Comparison of ENCODE assay signal across 16 cellular contexts in genomic region chr19:29965529-29965928, GRCh38. TPM values are rescaled to one million over a fixed set of nuclear protein-coding genes. Genes with fewer than 3 reads are reported as not detected.
DNase-seq lines count a peak whose midpoint lies in the region; ATAC-seq and TF ChIP-seq lines count a peak whose summit lies in the region.
"Had no signal": no experiment of that assay in that cellular context is flagged by ENCODE, and none has a peak within 500 bp of the region (broad histone marks: within the 10 kb centered on the region; RNA-seq: fewer than 3 reads in every experiment).

No MANE protein-coding gene starts in this region.

- no peak overlapping the region for H3K4me3 Mint-ChIP-seq in CD8-positive, alpha-beta T cell
- peak overlapping the region; percentile 40 for H3K4me3 Mint-ChIP-seq in central memory CD8-positive, alpha-beta T cell
- H3K4me3 Mint-ChIP-seq in T-cell: peak overlapping the region in 1 of 3 donors; percentile 12
- H3K4me3 Mint-ChIP-seq: stimulated activated naive CD8-positive, alpha-beta T cell treated with anti-CD3 and anti-CD28 coated beads, Interleukin-15, Interleukin-2, amounts not matched to agents 100 ng/mL and 50 ng/mL, for 24 hours; T-helper 17 cell had no signal

- ATAC-seq in CD8-positive, alpha-beta T cell: no peak
- no peak for ATAC-seq in central memory CD8-positive, alpha-beta T cell (replicated peaks; ENCODE audit: extremely low read depth, poor library complexity, severe bottlenecking)
- ATAC-seq in T-cell (replicated peaks in 1 of 4) (no peak), GM19023 (IDR thresholded peaks at IDR 0.05; ENCODE audit: unreplicated experiment) (no peak)
- ATAC-seq: T-helper 17 cell had no signal

- CTCF ChIA-PET in CD8-positive, alpha-beta T cell (lab: Charles Lee): interaction anchor here (1.4 to 1.9 kb wide), 2 partner anchors 20 to 42 kb away, joined by 6 read pairs; no protein-coding TSS in a partner anchor
- CTCF ChIA-PET in T-cell (lab: Charles Lee): interaction anchor here (0.7 to 1.1 kb wide), 2 partner anchors 109 to 235 kb away, joined by 3 read pairs; no protein-coding TSS in a partner anchor

- no peak overlapping the region for H3K4me3 ChIP-seq in CD8-positive, alpha-beta T cell (ENCODE audit: low read depth, low read length)
- H3K4me3 ChIP-seq: GM12878, hepatocyte had no signal

- intact Hi-C loops in CD8-positive, alpha-beta T cell (cut with DNase I, micrococcal nuclease): loop anchor here in 1 of 2 experiments (5.0 kb wide), 1 partner anchor 37 kb away; no protein-coding TSS in a partner anchor

- no peaks in the 10 kb centered on the region for H3K9me3 ChIP-seq in CD8-positive, alpha-beta T cell (ENCODE audit: low read length)

- no peaks in the 10 kb centered on the region for H3K27me3 Mint-ChIP-seq in CD8-positive, alpha-beta T cell (ENCODE audit: low read depth)
- H3K27me3 Mint-ChIP-seq in central memory CD8-positive, alpha-beta T cell: no peaks in the 10 kb centered on the region
- H3K27me3 Mint-ChIP-seq in T-cell: no peaks in the 10 kb centered on the region
- H3K27me3 Mint-ChIP-seq: stimulated activated naive CD8-positive, alpha-beta T cell treated with anti-CD3 and anti-CD28 coated beads, Interleukin-15, Interleukin-2, amounts not matched to agents 100 ng/mL and 50 ng/mL, for 24 hours; T-helper 17 cell had no signal

- DNase-seq in CD8-positive, alpha-beta T cell: no peak
- peak; percentile 39 for DNase-seq in LHCN-M2 (ENCODE audit: low read depth)
- DNase-seq in central memory CD8-positive, alpha-beta T cell (ENCODE audit: low spot score in 2 of 2): no peak
- peak; percentile 44 for DNase-seq in non-pigmented ciliary epithelial cell (ENCODE audit: low read depth)
- no peak for DNase-seq in T-cell
- no peak for DNase-seq in HUDEP-2 (lab: John Stamatoyannopoulos, UW; ENCODE audit: unreplicated experiment in 76 of 76)
- no peak for DNase-seq in NCI-H2081 treated with DMSO at 0.1 percent for 48 hours (lab: John Stamatoyannopoulos, UW)
- DNase-seq: activated CD4-positive, alpha-beta T cell treated with anti-CD3 and anti-CD28 coated beads for 4 hours; NCI-H1930; NCI-H526 treated with DMSO at 0.1 percent for 48 hours; T-helper 17 cell had no signal

- peaks cover 82% of the 10 kb centered on the region for H3K4me1 Mint-ChIP-seq in CD8-positive, alpha-beta T cell (ENCODE audit: low read depth)
- H3K4me1 Mint-ChIP-seq in central memory CD8-positive, alpha-beta T cell: peaks cover 77% of the 10 kb centered on the region
- H3K4me1 Mint-ChIP-seq in T-cell: peaks cover 83 to 88% (median 86%) of the 10 kb centered on the region in 3 donors

- no peaks in the 10 kb centered on the region for H3K36me3 ChIP-seq in CD8-positive, alpha-beta T cell (ENCODE audit: insufficient read depth, low read length)

- H3K27ac Mint-ChIP-seq in CD8-positive, alpha-beta T cell: peak overlapping the region; percentile 28
- peak overlapping the region; percentile 20 for H3K27ac Mint-ChIP-seq in central memory CD8-positive, alpha-beta T cell (ENCODE audit: low read depth)
- H3K27ac Mint-ChIP-seq in T-cell: no peak overlapping the region
- H3K27ac Mint-ChIP-seq: stimulated activated naive CD8-positive, alpha-beta T cell treated with anti-CD3 and anti-CD28 coated beads, Interleukin-15, Interleukin-2, amounts not matched to agents 100 ng/mL and 50 ng/mL, for 24 hours had no signal

- peaks cover 3% of the 10 kb centered on the region for H3K36me3 Mint-ChIP-seq in CD8-positive, alpha-beta T cell
- peaks cover 4% of the 10 kb centered on the region for H3K36me3 Mint-ChIP-seq in central memory CD8-positive, alpha-beta T cell (ENCODE audit: insufficient read depth)
- peaks cover 10% of the 10 kb centered on the region for H3K36me3 Mint-ChIP-seq in T-cell

- H3K4me1 ChIP-seq in CD8-positive, alpha-beta T cell (ENCODE audit: insufficient read depth, low read length): peaks cover 62% of the 10 kb centered on the region

- POLR2A ChIA-PET in CD8-positive, alpha-beta T cell (lab: Charles Lee): no interaction called here
- POLR2A ChIA-PET in T-cell (lab: Charles Lee): interaction anchor here in 1 of 2 donors (0.6 kb wide), 1 partner anchor 24 kb away, joined by 3 read pairs; the partner anchor contains the start of gene URI1

- no peak for TF ChIP-seq CTCF in CD8-positive, alpha-beta T cell (IDR thresholded peaks at IDR 0.05)

- no peak overlapping the region for H3K27ac ChIP-seq in CD8-positive, alpha-beta T cell (ENCODE audit: low read depth, low read length)
- H3K27ac ChIP-seq: C4-2B, hepatocyte had no signal

- H3K27me3 ChIP-seq in CD8-positive, alpha-beta T cell (ENCODE audit: insufficient read depth, low read length): no peaks in the 10 kb centered on the region
- H3K27me3 ChIP-seq: hepatocyte had no signal

- H3K9me3 Mint-ChIP-seq in CD8-positive, alpha-beta T cell: no peaks in the 10 kb centered on the region
- H3K9me3 Mint-ChIP-seq in central memory CD8-positive, alpha-beta T cell: no peaks in the 10 kb centered on the region
- no peaks in the 10 kb centered on the region for H3K9me3 Mint-ChIP-seq in T-cell
- H3K9me3 Mint-ChIP-seq: stimulated activated naive CD8-positive, alpha-beta T cell treated with anti-CD3 and anti-CD28 coated beads, Interleukin-15, Interleukin-2, amounts not matched to agents 100 ng/mL and 50 ng/mL, for 24 hours had no signal

RNA-seq across cellular contexts. Expression of gene URI1, which starts 23.5 kb away (rescaled TPM):
- 10 to 100 TPM; 51.3 to 56.4 TPM for total RNA-seq in CD8-positive, alpha-beta T cell
- total RNA-seq in LHCN-M2 (2014; rRNA removed): 58.5 and 59.8 TPM in 2 replicates
- 28.9 TPM for polyA plus RNA-seq in LHCN-M2 (2012)
- total RNA-seq in T-cell: 10 to 100 TPM; 69.0 to 84.8 (median 75.7) TPM

Comparison
In these comparisons a context has a peak if more than half of its experiments do, and no peak if none do; other contexts are left out.
1. DNase-seq: peak in LHCN-M2 (single experiment) and non-pigmented ciliary epithelial cell (single experiment); none in CD8-positive, alpha-beta T cell (0 of 7), central memory CD8-positive, alpha-beta T cell (0 of 2), T-cell (0 of 34), HUDEP-2 (0 of 76) and NCI-H2081 treated with DMSO at 0.1 percent for 48 hours (single experiment).
2. H3K27ac Mint-ChIP-seq: peak in CD8-positive, alpha-beta T cell (single experiment) and central memory CD8-positive, alpha-beta T cell (single experiment); none in T-cell (0 of 2).